In genomic region chr3:157126365-157126764, GRCh38 we compare ENCODE assay signal across 28 cellular contexts. TPM values are rescaled to one million over a fixed set of nuclear protein-coding genes. Genes with fewer than 3 reads are reported as not detected.
DNase-seq lines count a peak whose midpoint lies in the region; ATAC-seq, FAIRE-seq and TF ChIP-seq lines count a peak whose summit lies in the region.
"Had no signal": no experiment of that assay in that cellular context is flagged by ENCODE, and none has a peak within 500 bp of the region (broad histone marks: within the 10 kb centered on the region; RNA-seq: fewer than 3 reads in every experiment).

No MANE protein-coding gene starts in this region.

- H3K9me3 ChIP-seq in PC-3 (ENCODE audit: low read length), result no peaks in the 10 kb centered on the region
- no peaks in the 10 kb centered on the region for H3K9me3 ChIP-seq in esophagus muscularis mucosa
- H3K9me3 ChIP-seq in prostate gland, result no peaks in the 10 kb centered on the region
- H3K9me3 ChIP-seq: ascending aorta, BE2C, HAP-1, suprapubic skin had no signal

- intact Hi-C loops in PC-3 (cut with micrococcal nuclease) (no loop called here), esophagus muscularis mucosa (cut with DNase I) (no loop called here), prostate gland (cut with DNase I) (no loop called here)

- H3K27ac ChIP-seq in PC-3 (ENCODE audit: low read length), result peak overlapping the region; percentile 99
- no peak overlapping the region for H3K27ac ChIP-seq in esophagus muscularis mucosa (replicated peaks in 1 of 4)
- peak overlapping the region; percentile 61 to 94 for H3K27ac ChIP-seq in prostate gland
- H3K27ac ChIP-seq: ascending aorta, dorsolateral prefrontal cortex, suprapubic skin had no signal

- H3K27me3 ChIP-seq in PC-3 (ENCODE audit: low read length) (no peaks in the 10 kb centered on the region), esophagus muscularis mucosa (no peaks in the 10 kb centered on the region), prostate gland (replicated peaks; ENCODE audit: insufficient read depth) (no peaks in the 10 kb centered on the region)
- H3K27me3 ChIP-seq: ascending aorta, BE2C, dorsolateral prefrontal cortex, suprapubic skin had no signal

- no peaks in the 10 kb centered on the region for H4K20me1 ChIP-seq in PC-3 (ENCODE audit: low read length)

- H3K36me3 Mint-ChIP-seq in activated T-cell treated with anti-CD3 and anti-CD28 coated beads, Interleukin-2, amount 50 U/mL, for 24 hours (ENCODE audit: low read depth), result no peaks in the 10 kb centered on the region
- no peaks in the 10 kb centered on the region for H3K36me3 Mint-ChIP-seq in activated T-cell treated with anti-CD3 and anti-CD28 coated beads, Interleukin-2, amount 50 U/mL, for 4 hours (ENCODE audit: insufficient read depth)
- H3K36me3 Mint-ChIP-seq: activated naive CD4-positive, alpha-beta T cell treated with anti-CD3 and anti-CD28 coated beads, Interleukin-2, amount 10 ng/mL, durations not matched to agents 7 days and 5 days; IgD-negative memory B cell; stimulated activated naive B cell treated with anti-CD40 and anti-IgM and Interleukin-4, amounts not matched to agents 10 μg/mL and 1 μg/mL and 100 μg/mL, for 72 hours had no signal

- no peak for TF ChIP-seq POLR2A in esophagus muscularis mucosa (IDR thresholded peaks at IDR 0.05; ENCODE audit: low read depth)
- TF ChIP-seq POLR2A in prostate gland (IDR thresholded peaks at IDR 0.05), result no peak

- H3K4me3 Mint-ChIP-seq in activated T-cell treated with anti-CD3 and anti-CD28 coated beads, Interleukin-2, amount 50 U/mL, for 24 hours, result no peak overlapping the region
- no peak overlapping the region for H3K4me3 Mint-ChIP-seq in activated T-cell treated with anti-CD3 and anti-CD28 coated beads, Interleukin-2, amount 50 U/mL, for 4 hours
- H3K4me3 Mint-ChIP-seq: activated naive CD4-positive, alpha-beta T cell treated with anti-CD3 and anti-CD28 coated beads, Interleukin-2, amount 10 ng/mL, durations not matched to agents 7 days and 5 days; activated T-cell treated with anti-CD3 and anti-CD28 coated beads, Interleukin-2, amount 50 U/mL, for 72 hours; IgD-negative memory B cell; stimulated activated naive B cell treated with anti-CD40 and anti-IgM and Interleukin-4, amounts not matched to agents 10 μg/mL and 1 μg/mL and 100 μg/mL, for 72 hours had no signal

- H3K9ac ChIP-seq in PC-3 (ENCODE audit: low read length), result peak overlapping the region; percentile 4; the same call in 1 of the 2 replicates

- H3K4me1 ChIP-seq in PC-3 (ENCODE audit: insufficient read depth, low read length), result peaks cover 92% of the 10 kb centered on the region
- peaks cover 31 to 42% (median 34%) of the 10 kb centered on the region in 4 donors for H3K4me1 ChIP-seq in esophagus muscularis mucosa
- H3K4me1 ChIP-seq in prostate gland (replicated peaks), result peaks cover 32% of the 10 kb centered on the region
- H3K4me1 ChIP-seq: BE2C had no signal

- H3F3A ChIP-seq in PC-3 (ENCODE audit: low read length, unreplicated experiment), result peaks cover 15% of the 10 kb centered on the region

- H2AFZ ChIP-seq in PC-3 (ENCODE audit: low read length), result no peak overlapping the region

- no peak for FAIRE-seq in GM19239 (lab: Jason Lieb, UNC)
- FAIRE-seq: endothelial cell of umbilical vein, urothelium cell line had no signal

- peaks cover 69% of the 10 kb centered on the region for H3K4me1 Mint-ChIP-seq in activated T-cell treated with anti-CD3 and anti-CD28 coated beads, Interleukin-2, amount 50 U/mL, for 24 hours (ENCODE audit: low read depth)
- peaks cover 43% of the 10 kb centered on the region for H3K4me1 Mint-ChIP-seq in activated T-cell treated with anti-CD3 and anti-CD28 coated beads, Interleukin-2, amount 50 U/mL, for 4 hours (ENCODE audit: low read depth)

- H3K4me3 ChIP-seq in PC-3 (ENCODE audit: low read length) (no peak overlapping the region), esophagus muscularis mucosa (no peak overlapping the region), prostate gland (no peak overlapping the region)
- H3K4me3 ChIP-seq: ascending aorta, dorsolateral prefrontal cortex, HAP-1, suprapubic skin had no signal

- no peak for TF ChIP-seq CTCF in PC-3 (conservative IDR thresholded peaks at IDR 0.05; ENCODE audit: low read depth, low read length)
- no peak for TF ChIP-seq CTCF in esophagus muscularis mucosa (IDR thresholded peaks at IDR 0.05)
- TF ChIP-seq CTCF in prostate gland (IDR thresholded peaks at IDR 0.05), result no peak

- POLR2A ChIA-PET in PC-3 (lab: Charles Lee; ENCODE audit: unreplicated experiment), result interaction anchor here (0.5 to 0.6 kb wide), 2 partner anchors 37 to 43 kb away, joined by 3 to 4 read pairs; no protein-coding TSS in a partner anchor

- peak overlapping the region; percentile 51 for H3K27ac Mint-ChIP-seq in activated T-cell treated with anti-CD3 and anti-CD28 coated beads, Interleukin-2, amount 50 U/mL, for 24 hours
- H3K27ac Mint-ChIP-seq: activated naive CD4-positive, alpha-beta T cell treated with anti-CD3 and anti-CD28 coated beads, Interleukin-2, amount 10 ng/mL, durations not matched to agents 7 days and 5 days; IgD-negative memory B cell had no signal

- ATAC-seq in activated T-cell treated with anti-CD3 and anti-CD28 coated beads, Interleukin-2, amount 50 U/mL, for 4 hours, result no peak
- no peak for ATAC-seq in PC-3
- no peak for ATAC-seq in HG03432 (IDR thresholded peaks at IDR 0.05; ENCODE audit: unreplicated experiment)
- ATAC-seq: activated T-cell treated with anti-CD3 and anti-CD28 coated beads, Interleukin-2, amount 50 U/mL, for 72 hours; left cardiac atrium; stimulated activated naive B cell treated with anti-CD40 and anti-IgM and Interleukin-4, amounts not matched to agents 10 μg/mL and 1 μg/mL and 100 μg/mL, for 72 hours had no signal

- BruUV-seq in PC-3 (replicated peaks; lab: Mats Ljungman, UMichigan), result no TSS peak

- DNase-seq in activated T-cell treated with anti-CD3 and anti-CD28 coated beads, Interleukin-2, amount 50 U/mL, for 24 hours, result no peak
- DNase-seq in activated T-cell treated with anti-CD3 and anti-CD28 coated beads, Interleukin-2, amount 50 U/mL, for 4 hours, result no peak
- DNase-seq in PC-3 (no peak), esophagus muscularis mucosa (ENCODE audit: extremely low spot score) (peak; percentile 21), prostate gland (ENCODE audit: low spot score) (no peak), GM19239 (ENCODE audit: insufficient read length, low spot score) (no peak), NCI-H1436 (lab: John Stamatoyannopoulos, UW) (no peak)
- DNase-seq: activated CD4-positive, CD25-positive, alpha-beta regulatory T cell; activated naive CD4-positive, alpha-beta T cell treated with anti-CD3 and anti-CD28 coated beads, Interleukin-2, amount 10 ng/mL, durations not matched to agents 7 days and 5 days; activated T-cell treated with anti-CD3 and anti-CD28 coated beads, Interleukin-2, amount 50 U/mL, for 72 hours; BE2C; dorsolateral prefrontal cortex; head of caudate nucleus; left cardiac atrium; mesendoderm; NCI-H2081 treated with DMSO at 0.1 percent for 48 hours; NCI-H446; retina; Right ventricle myocardium superior; stimulated activated CD4-positive, alpha-beta T cell treated with anti-CD3 and anti-CD28 coated beads, Interleukin-4, amount 100 ng/mL, for 1 hour; stimulated activated naive B cell treated with anti-CD40 and anti-IgM and Interleukin-4, amounts not matched to agents 10 μg/mL and 1 μg/mL and 100 μg/mL, for 72 hours had no signal

- H3K9me3 Mint-ChIP-seq in activated T-cell treated with anti-CD3 and anti-CD28 coated beads, Interleukin-2, amount 50 U/mL, for 24 hours, result no peaks in the 10 kb centered on the region
- H3K9me3 Mint-ChIP-seq in activated T-cell treated with anti-CD3 and anti-CD28 coated beads, Interleukin-2, amount 50 U/mL, for 4 hours, result no peaks in the 10 kb centered on the region
- H3K9me3 Mint-ChIP-seq: activated naive CD4-positive, alpha-beta T cell treated with anti-CD3 and anti-CD28 coated beads, Interleukin-2, amount 10 ng/mL, durations not matched to agents 7 days and 5 days; activated T-cell treated with anti-CD3 and anti-CD28 coated beads, Interleukin-2, amount 50 U/mL, for 72 hours; IgD-negative memory B cell; stimulated activated naive B cell treated with anti-CD40 and anti-IgM and Interleukin-4, amounts not matched to agents 10 μg/mL and 1 μg/mL and 100 μg/mL, for 72 hours had no signal

- TF ChIP-seq EP300 in esophagus muscularis mucosa (IDR thresholded peaks at IDR 0.05), result no peak

- CTCF ChIA-PET in PC-3 (lab: Charles Lee), result no interaction called here

- H3K27me3 Mint-ChIP-seq in activated T-cell treated with anti-CD3 and anti-CD28 coated beads, Interleukin-2, amount 50 U/mL, for 24 hours, result no peaks in the 10 kb centered on the region
- no peaks in the 10 kb centered on the region for H3K27me3 Mint-ChIP-seq in activated T-cell treated with anti-CD3 and anti-CD28 coated beads, Interleukin-2, amount 50 U/mL, for 4 hours (ENCODE audit: low read depth)
- H3K27me3 Mint-ChIP-seq: activated naive CD4-positive, alpha-beta T cell treated with anti-CD3 and anti-CD28 coated beads, Interleukin-2, amount 10 ng/mL, durations not matched to agents 7 days and 5 days; IgD-negative memory B cell; stimulated activated naive B cell treated with anti-CD40 and anti-IgM and Interleukin-4, amounts not matched to agents 10 μg/mL and 1 μg/mL and 100 μg/mL, for 72 hours had no signal

- H3K36me3 ChIP-seq in PC-3 (ENCODE audit: low read depth, low read length) (no peaks in the 10 kb centered on the region), esophagus muscularis mucosa (no peaks in the 10 kb centered on the region), prostate gland (no peaks in the 10 kb centered on the region)
- H3K36me3 ChIP-seq: ascending aorta, BE2C, HAP-1, suprapubic skin had no signal

- WGBS in esophagus muscularis mucosa, result 95% methylated on average over 1 of the region's 1 CpG
- WGBS in prostate gland, result 100% methylated on average over 1 of the region's 1 CpG

- no peaks in the 10 kb centered on the region for H3K79me2 ChIP-seq in PC-3 (ENCODE audit: low read length)

- H3K4me2 ChIP-seq in PC-3 (ENCODE audit: low read length), result peak overlapping the region; percentile 7; the same call in 1 of the 2 replicates

- no peaks in the 10 kb centered on the region for H3K9me2 ChIP-seq in PC-3 (replicated peaks; ENCODE audit: low read length)

RNA-seq across cellular contexts. Expression of gene CCNL1, which starts 33.6 kb away (rescaled TPM):
- 100 to 1,000 TPM; 138 to 152 (median 151) TPM for total RNA-seq in activated T-cell treated with anti-CD3 and anti-CD28 coated beads, Interleukin-2, amount 50 U/mL, for 4 hours
- total RNA-seq in PC-3 (2014; rRNA removed), result 172 and 231 TPM in 2 replicates
- 100 to 1,000 TPM in 1 of 4 donors, 10 to 100 TPM in 3; 45.3 to 180 (median 77.3) TPM for total RNA-seq in esophagus muscularis mucosa
- 100 to 1,000 TPM in 1 of 2 donors, 10 to 100 TPM in 1; 94.5 to 157 TPM for total RNA-seq in prostate gland

Comparison
In these comparisons a context has a peak if more than half of its experiments do, and no peak if none do; other contexts are left out.
1. H3K27ac ChIP-seq: peak in PC-3 (single experiment) and prostate gland (2 of 2); none in esophagus muscularis mucosa (0 of 4).